In genomic region chr2:99376254-99376864, GRCh38 we compare ENCODE assay signal across 23 cellular contexts. TPM values are rescaled to one million over a fixed set of nuclear protein-coding genes. Genes with fewer than 3 reads are reported as not detected.
DNase-seq lines count a peak whose midpoint lies in the region; ATAC-seq, FAIRE-seq and TF ChIP-seq lines count a peak whose summit lies in the region.
"Had no signal": no experiment of that assay in that cellular context is flagged by ENCODE, and none has a peak within 500 bp of the region (broad histone marks: within the 10 kb centered on the region; RNA-seq: fewer than 3 reads in every experiment).

No MANE protein-coding gene starts in this region.

- intact Hi-C loops in activated CD4-positive, alpha-beta memory T cell treated with anti-CD3 and anti-CD28 coated beads for 36 hours (cut with micrococcal nuclease) = loop anchor here (1.0 to 2.0 kb wide), 2 partner anchors 28 to 40 kb away; partner anchors contain the start of genes EIF5B and TXNDC9
- intact Hi-C loops in HepG2 (cut with micrococcal nuclease; ENCODE audit: unreplicated experiment) = no loop called here
- intact Hi-C loops in right lobe of liver (cut with DNase I) = no loop called here
- intact Hi-C loops in GM12878 (cut with micrococcal nuclease; ENCODE audit: unreplicated experiment) = no loop called here

- WGBS in HepG2 (ENCODE audit: low lambda C conversion rate) = 98% methylated on average over 7 of the region's 7 CpGs
- 91% methylated on average over 7 of the region's 7 CpGs for WGBS in right lobe of liver (ENCODE audit: insufficient coverage, low coverage, low lambda C conversion rate, missing lambda C conversion rate)
- WGBS in GM12878 (ENCODE audit: insufficient coverage, insufficient replicate concordance, low lambda C conversion rate, missing lambda C conversion rate) = 50% methylated on average over 7 of the region's 7 CpGs

- CTCF ChIA-PET in activated CD4-positive, alpha-beta memory T cell treated with anti-CD3 and anti-CD28 coated beads for 36 hours (lab: Charles Lee) = no interaction called here
- CTCF ChIA-PET in activated CD4-positive, alpha-beta memory T cell treated with anti-CD3 and anti-CD28 coated beads, Interleukin-2, amount 10 ng/mL, durations not matched to agents 7 days and 5 days (lab: Charles Lee) = no interaction called here
- CTCF ChIA-PET in HepG2 (lab: Yijun Ruan, JAX; ENCODE audit: low intra/inter-chr PET ratio, low total read pairs) = no interaction called here
- CTCF ChIA-PET in GM12878 (lab: Yijun Ruan, JAX) = interaction anchor here (0.9 to 2.6 kb wide), 3 partner anchors 11 to 46 kb away, joined by 3 to 9 read pairs (median 3); no protein-coding TSS in a partner anchor

- H3K27me3 ChIP-seq in HepG2 (ENCODE audit: control insufficient read depth in 1 of 2, insufficient read depth in 2 of 2, low read length in 2 of 2) (no peaks in the 10 kb centered on the region), right lobe of liver (no peaks in the 10 kb centered on the region), GM12878 (replicated peaks in 1 of 2; ENCODE audit: control insufficient read depth in 2 of 2, insufficient read depth in 2 of 2, low read length in 1 of 2) (no peaks in the 10 kb centered on the region)
- H3K27me3 ChIP-seq: SJCRH30 had no signal

- H4K20me1 ChIP-seq in HepG2 (ENCODE audit: insufficient read depth, low read length) (no peaks in the 10 kb centered on the region), GM12878 (ENCODE audit: control insufficient read depth, insufficient read depth) (no peaks in the 10 kb centered on the region)

- H2AFZ ChIP-seq in HepG2 (ENCODE audit: low read length) = no peak overlapping the region
- H2AFZ ChIP-seq in GM12878 (ENCODE audit: control insufficient read depth, low read depth, low read length) = no peak overlapping the region
- H2AFZ ChIP-seq: GM23338 had no signal

- FAIRE-seq in HepG2 (lab: Jason Lieb, UNC) (no peak), GM12878 (lab: Jason Lieb, UNC) (no peak)
- FAIRE-seq: D721Med, HTR-8/SVneo had no signal

- peaks cover 37% of the 10 kb centered on the region for H3K4me1 Mint-ChIP-seq in activated CD4-positive, alpha-beta memory T cell treated with anti-CD3 and anti-CD28 coated beads for 36 hours (ENCODE audit: low read depth)
- H3K4me1 Mint-ChIP-seq in activated CD4-positive, alpha-beta memory T cell treated with anti-CD3 and anti-CD28 coated beads, Interleukin-2, amount 10 ng/mL, durations not matched to agents 7 days and 5 days = peaks cover 28% of the 10 kb centered on the region

- H3K4me1 ChIP-seq in HepG2 (ENCODE audit: insufficient read depth, low read length) (peaks cover 2% of the 10 kb centered on the region), right lobe of liver (peaks cover 0 to 8% (median 0%) of the 10 kb centered on the region in 4 donors), GM12878 (ENCODE audit: control insufficient read depth, insufficient read depth, low read length) (0 out of 2 replicates have a peak, but pooled peaks cover 4% of the 10 kb centered on the region)
- H3K4me1 ChIP-seq: SJCRH30 had no signal

- TF ChIP-seq CTCF in HepG2 (CRISPR knock-in tag; IDR thresholded peaks at IDR 0.05) = no peak
- no peak for TF ChIP-seq CTCF in right lobe of liver (IDR thresholded peaks at IDR 0.05)
- TF ChIP-seq CTCF in GM12878 (IDR thresholded peaks at IDR 0.05 in 2 of 3, conservative IDR thresholded peaks at IDR 0.05 in 1 of 3; ENCODE audit: control insufficient read depth in 2 of 3, extremely low read depth in 1 of 3, insufficient read depth in 1 of 3, low read depth in 3 of 3, low read length in 3 of 3) = no peak

- H3K9me3 ChIP-seq in HepG2 (ENCODE audit: low read length) (no peaks in the 10 kb centered on the region), right lobe of liver (no peaks in the 10 kb centered on the region), GM12878 (replicated peaks; ENCODE audit: control insufficient read depth, insufficient read depth, low read length) (no peaks in the 10 kb centered on the region)
- H3K9me3 ChIP-seq: SJCRH30 had no signal

- SMC1A ChIA-PET in GM12878 (lab: Charles Lee; ENCODE audit: uncharacterized antibody, unreplicated experiment) = interaction anchor here (1.1 to 1.6 kb wide), 5 partner anchors 11 to 41 kb away, joined by 3 to 5 read pairs (median 4); no protein-coding TSS in a partner anchor

- no TSS peak for BruUV-seq in HepG2 (replicated peaks; lab: Mats Ljungman, UMichigan)
- BruUV-seq in GM12878 (replicated peaks; lab: Mats Ljungman, UMichigan) = no TSS peak

- H3K36me3 Mint-ChIP-seq in activated CD4-positive, alpha-beta memory T cell treated with anti-CD3 and anti-CD28 coated beads for 36 hours = peaks cover 70% of the 10 kb centered on the region
- peaks cover 72% of the 10 kb centered on the region for H3K36me3 Mint-ChIP-seq in activated CD4-positive, alpha-beta memory T cell treated with anti-CD3 and anti-CD28 coated beads, Interleukin-2, amount 10 ng/mL, durations not matched to agents 7 days and 5 days (ENCODE audit: low read depth)

- POLR2A ChIA-PET in activated CD4-positive, alpha-beta memory T cell treated with anti-CD3 and anti-CD28 coated beads for 36 hours (lab: Charles Lee) = interaction anchor here (1.7 kb wide), 1 partner anchor 39 kb away, joined by 6 read pairs; the partner anchor contains the start of gene EIF5B
- POLR2A ChIA-PET in activated CD4-positive, alpha-beta memory T cell treated with anti-CD3 and anti-CD28 coated beads, Interleukin-2, amount 10 ng/mL, durations not matched to agents 7 days and 5 days (lab: Charles Lee) = interaction anchor here (1.1 kb wide), 1 partner anchor 39 kb away, joined by 4 read pairs; the partner anchor contains the start of gene EIF5B
- POLR2A ChIA-PET in HepG2 (lab: Yijun Ruan, JAX) = no interaction called here
- POLR2A ChIA-PET in GM12878 (lab: Charles Lee) = no interaction called here

- H3K79me2 ChIP-seq in HepG2 (ENCODE audit: insufficient read depth, low read length) (no peaks in the 10 kb centered on the region), GM12878 (ENCODE audit: control insufficient read depth, insufficient read depth, low read length) (no peaks in the 10 kb centered on the region)

- DNase-seq in activated CD4-positive, alpha-beta memory T cell treated with anti-CD3 and anti-CD28 coated beads for 36 hours = no peak
- DNase-seq in activated CD4-positive, alpha-beta memory T cell treated with anti-CD3 and anti-CD28 coated beads, Interleukin-2, amount 10 ng/mL, durations not matched to agents 7 days and 5 days = no peak
- DNase-seq in HepG2 (ENCODE audit: low spot score) = no peak
- no peak for DNase-seq in right lobe of liver
- DNase-seq in GM12878 (ENCODE audit: low read depth, low spot score) = no peak
- no peak for DNase-seq in mucosa of gallbladder (ENCODE audit: low spot score)
- DNase-seq: 8988T; H9; HFFc6; KG1; MM.1S; NCI-H2029; NCI-H446; NCI-H526; NCI-H82; NK-92 treated with Interleukin-12 subunit alpha and Interleukin-12 subunit beta, amount 100 ng/mL, for 24 hours; PC-3; SJCRH30 had no signal

- H3K4me3 ChIP-seq in HepG2 (replicated peaks in 1 of 3; ENCODE audit: insufficient read depth in 1 of 3, low read depth in 2 of 3, low read length in 3 of 3) = no peak overlapping the region
- H3K4me3 ChIP-seq in right lobe of liver = no peak overlapping the region
- H3K4me3 ChIP-seq in GM12878 = no peak overlapping the region
- H3K4me3 ChIP-seq: GM23338, SJCRH30 had no signal

- H3K4me3 Mint-ChIP-seq in activated CD4-positive, alpha-beta memory T cell treated with anti-CD3 and anti-CD28 coated beads for 36 hours = no peak overlapping the region
- no peak overlapping the region for H3K4me3 Mint-ChIP-seq in activated CD4-positive, alpha-beta memory T cell treated with anti-CD3 and anti-CD28 coated beads, Interleukin-2, amount 10 ng/mL, durations not matched to agents 7 days and 5 days
- H3K4me3 Mint-ChIP-seq: GM23338, H9, HFFc6 had no signal

- TF ChIP-seq EP300 in HepG2 (IDR thresholded peaks at IDR 0.05; ENCODE audit: low read depth in 2 of 2, low read length in 2 of 2) = no peak
- no peak for TF ChIP-seq EP300 in HepG2 (CRISPR knock-in tag; IDR thresholded peaks at IDR 0.05; ENCODE audit: borderline replicate concordance)
- TF ChIP-seq EP300 in GM12878 (IDR thresholded peaks at IDR 0.05; ENCODE audit: borderline replicate concordance in 1 of 2, control insufficient read depth in 1 of 2, low read depth in 2 of 2, low read length in 2 of 2) = no peak

- peaks cover 7% of the 10 kb centered on the region for H3K9me3 Mint-ChIP-seq in activated CD4-positive, alpha-beta memory T cell treated with anti-CD3 and anti-CD28 coated beads for 36 hours
- H3K9me3 Mint-ChIP-seq in activated CD4-positive, alpha-beta memory T cell treated with anti-CD3 and anti-CD28 coated beads, Interleukin-2, amount 10 ng/mL, durations not matched to agents 7 days and 5 days = no peaks in the 10 kb centered on the region
- H3K9me3 Mint-ChIP-seq: GM23338, HFFc6 had no signal

- TF ChIP-seq RAD21 in HepG2 (CRISPR knock-in tag; IDR thresholded peaks at IDR 0.05) (no peak), GM12878 (IDR thresholded peaks at IDR 0.05; ENCODE audit: insufficient read depth, low read depth, low read length) (no peak)

- in situ Hi-C loops in HepG2 (cut with HindIII; ENCODE audit: extremely low pct_ligation_motif_present, low pct_unique_long_range_greater_than_20kb) = no loop called here
- in situ Hi-C loops in GM12878 (cut with MboI) = no loop called here

- H3K4me2 ChIP-seq in HepG2 (ENCODE audit: low read depth, low read length) = no peak overlapping the region
- no peak overlapping the region for H3K4me2 ChIP-seq in GM12878 (ENCODE audit: control insufficient read depth, insufficient read depth)
- H3K4me2 ChIP-seq: GM23338 had no signal

- no peak for TF ChIP-seq POLR2A in HepG2 (IDR thresholded peaks at IDR 0.05; ENCODE audit: insufficient read depth in 1 of 2, low read depth in 2 of 2, low read length in 2 of 2)
- no peak for TF ChIP-seq POLR2A in right lobe of liver (IDR thresholded peaks at IDR 0.05)
- no peak for TF ChIP-seq POLR2A in GM12878 (IDR thresholded peaks at IDR 0.05; ENCODE audit: low read depth, low read length)

- peaks cover 21 to 83% of the 10 kb centered on the region in 2 experiments for H3K36me3 ChIP-seq in HepG2 (replicated peaks in 1 of 2; ENCODE audit: control insufficient read depth in 1 of 2, insufficient read depth in 2 of 2, low read length in 2 of 2)
- peaks cover 0 to 55% (median 5%) of the 10 kb centered on the region in 4 donors for H3K36me3 ChIP-seq in right lobe of liver
- peaks cover 3 to 18% of the 10 kb centered on the region in 2 experiments for H3K36me3 ChIP-seq in GM12878 (ENCODE audit: control insufficient read depth in 2 of 2, insufficient read depth in 2 of 2, low read length in 1 of 2)

- no peak for ATAC-seq in HepG2
- ATAC-seq in right lobe of liver = no peak
- no peak for ATAC-seq in GM12878
- no peak for ATAC-seq in HG03039 (IDR thresholded peaks at IDR 0.05; ENCODE audit: unreplicated experiment)
- ATAC-seq: GM23338, PC-3, Right ventricle myocardium inferior had no signal

- H3K9ac ChIP-seq in HepG2 (ENCODE audit: insufficient read depth, low read depth, low read length) (no peak overlapping the region), GM12878 (ENCODE audit: control insufficient read depth, insufficient read depth, low read length) (no peak overlapping the region)

- no peak overlapping the region for H3K27ac ChIP-seq in HepG2 (ENCODE audit: extremely low read length, insufficient read depth, low read length)
- H3K27ac ChIP-seq in right lobe of liver = no peak overlapping the region
- H3K27ac ChIP-seq in GM12878 (ENCODE audit: control insufficient read depth, insufficient read depth) = no peak overlapping the region
- H3K27ac ChIP-seq: SJCRH30 had no signal

- H3K27me3 Mint-ChIP-seq in activated CD4-positive, alpha-beta memory T cell treated with anti-CD3 and anti-CD28 coated beads for 36 hours = no peaks in the 10 kb centered on the region
- H3K27me3 Mint-ChIP-seq in activated CD4-positive, alpha-beta memory T cell treated with anti-CD3 and anti-CD28 coated beads, Interleukin-2, amount 10 ng/mL, durations not matched to agents 7 days and 5 days = no peaks in the 10 kb centered on the region

- RAD21 ChIA-PET in GM12878 (lab: Charles Lee; ENCODE audit: unreplicated experiment) = no interaction called here

- H3K27ac Mint-ChIP-seq in activated CD4-positive, alpha-beta memory T cell treated with anti-CD3 and anti-CD28 coated beads for 36 hours = peak overlapping the region; percentile 15
- H3K27ac Mint-ChIP-seq in activated CD4-positive, alpha-beta memory T cell treated with anti-CD3 and anti-CD28 coated beads, Interleukin-2, amount 10 ng/mL, durations not matched to agents 7 days and 5 days = no peak overlapping the region
- H3K27ac Mint-ChIP-seq: GM23338, H9, HFFc6 had no signal

RNA-seq across cellular contexts. Expression of gene EIF5B, which starts 39.2 kb away (rescaled TPM):
- 10 to 100 TPM; 69.7 to 72.0 TPM for total RNA-seq in activated CD4-positive, alpha-beta memory T cell treated with anti-CD3 and anti-CD28 coated beads for 36 hours
- 10 to 100 TPM; 37.3 to 38.3 TPM for total RNA-seq in activated CD4-positive, alpha-beta memory T cell treated with anti-CD3 and anti-CD28 coated beads, Interleukin-2, amount 10 ng/mL, durations not matched to agents 7 days and 5 days
- total RNA-seq in HepG2 (2016; rRNA removed; fragmentation: Illumina TruSeq; extraction: Trizol) (32.1 and 66.4 TPM in 2 replicates), right lobe of liver (10 to 100 TPM; 10.2 to 18.8 (median 17.4) TPM), GM12878 (2014; rRNA removed) (37.6 and 42.0 TPM in 2 replicates), GM12878 (2014; rRNA removed; fragmentation: Illumina TruSeq; extraction: Trizol) (33.9 and 38.7 TPM in 2 replicates), GM12878 (2021) (47.0 and 53.8 TPM in 2 replicates), mucosa of gallbladder (24.5 TPM)
- 6.2 and 6.7 TPM in 2 replicates for total RNA-seq in HepG2 (2016; cell fraction: cytosol; rRNA removed; fragmentation: Illumina TruSeq; extraction: Trizol; ENCODE audit: low read depth)
- total RNA-seq in HepG2 (2016; cell fraction: insoluble cytoplasmic fraction; rRNA removed; fragmentation: Illumina TruSeq; extraction: Trizol) = 32.8 and 60.2 TPM in 2 replicates
- total RNA-seq in HepG2 (2016; cell fraction: membrane; rRNA removed; fragmentation: Illumina TruSeq; extraction: Trizol) = 9.9 and 11.7 TPM in 2 replicates
- total RNA-seq in HepG2 (2016; cell fraction: nucleus; rRNA removed; fragmentation: Illumina TruSeq; extraction: Trizol) = 63.2 and 71.3 TPM in 2 replicates
- polyA plus RNA-seq in HepG2 (2011; rRNA removed) (8.8 and 10.3 TPM in 2 replicates), GM12878 (2011; rRNA removed) (21.7 and 22.1 TPM in 2 replicates), GM12878 (2014; fragmentation: Illumina TruSeq; extraction: Trizol) (119 and 143 TPM in 2 replicates), GM12878 (2014; fragmentation: Nextera tagmentation; extraction: Ambion mirVana) (10 to 100 TPM; 38.2 to 52.4 TPM), GM12878 (2014; rRNA removed) (36.7 and 37.2 TPM in 2 replicates), GM12878 (2016; fragmentation: Nextera tagmentation; extraction: Ambion mirVana) (10 to 100 TPM; 43.5 to 46.7 TPM)
- 5.0 and 7.6 TPM in 2 replicates for polyA plus RNA-seq in HepG2 (2011; cell fraction: cytosol; rRNA removed)
- 14.0 and 20.9 TPM in 2 replicates for polyA plus RNA-seq in HepG2 (2011; cell fraction: nucleus; rRNA removed)
- 34.6 and 47.7 TPM in 2 replicates for polyA plus RNA-seq in HepG2 (2012)
- 2.8 and 3.6 TPM in 2 replicates for polyA plus RNA-seq in HepG2 (2016; cell fraction: cytosol; fragmentation: Illumina TruSeq; extraction: Trizol; ENCODE audit: low read depth)
- 175 TPM in 2 replicates for polyA plus RNA-seq in HepG2 (2016; cell fraction: insoluble cytoplasmic fraction; fragmentation: Illumina TruSeq; extraction: Trizol; ENCODE audit: low read depth)
- polyA plus RNA-seq in HepG2 (2016; cell fraction: membrane; fragmentation: Illumina TruSeq; extraction: Trizol; ENCODE audit: low read depth) = 6.0 and 8.8 TPM in 2 replicates
- polyA plus RNA-seq in HepG2 (2016; cell fraction: nucleus; fragmentation: Illumina TruSeq; extraction: Trizol; ENCODE audit: insufficient read depth, low read depth) = 89.4 and 99.8 TPM in 2 replicates
- polyA minus RNA-seq in HepG2 (2011; rRNA and poly(A)+ RNA removed; ENCODE audit: low replicate concordance) = 32.5 and 38.3 TPM in 2 replicates
- 10.5 and 11.6 TPM in 2 replicates for polyA minus RNA-seq in HepG2 (2011; cell fraction: cytosol; rRNA and poly(A)+ RNA removed)
- polyA minus RNA-seq in HepG2 (2011; cell fraction: nucleus; rRNA and poly(A)+ RNA removed) = 79.6 and 91.4 TPM in 2 replicates
- total RNA-seq in GM12878 (2013; cell fraction: nucleolus; rRNA removed) = 71.7 and 75.7 TPM in 2 replicates
- 26.3 TPM for polyA plus RNA-seq in GM12878 (2011; ENCODE audit: low read depth)
- polyA plus RNA-seq in GM12878 (2011; cell fraction: cytosol; rRNA removed) = 13.9 and 23.8 TPM in 2 replicates
- 30.4 and 39.6 TPM in 2 replicates for polyA plus RNA-seq in GM12878 (2011; cell fraction: nucleus; rRNA removed)
- 49.7 and 50.1 TPM in 2 replicates for polyA plus RNA-seq in GM12878 (2012)
- polyA minus RNA-seq in GM12878 (2011; rRNA and poly(A)+ RNA removed) = 45.9 and 49.7 TPM in 2 replicates
- polyA minus RNA-seq in GM12878 (2011; cell fraction: cytosol; rRNA and poly(A)+ RNA removed) = 5.3 and 7.8 TPM in 2 replicates
- polyA minus RNA-seq in GM12878 (2011; cell fraction: nucleus; rRNA and poly(A)+ RNA removed) = 34.8 and 50.1 TPM in 2 replicates

RNA-seq across cellular contexts. Expression of gene TXNDC9, which starts 40.2 kb away (rescaled TPM):
- 10 to 100 TPM; 29.6 to 30.5 TPM for total RNA-seq in activated CD4-positive, alpha-beta memory T cell treated with anti-CD3 and anti-CD28 coated beads for 36 hours
- total RNA-seq in activated CD4-positive, alpha-beta memory T cell treated with anti-CD3 and anti-CD28 coated beads, Interleukin-2, amount 10 ng/mL, durations not matched to agents 7 days and 5 days = 10 to 100 TPM; 29.9 to 34.2 TPM
- total RNA-seq in HepG2 (2016; rRNA removed; fragmentation: Illumina TruSeq; extraction: Trizol) (94.6 and 149 TPM in 2 replicates), right lobe of liver (10 to 100 TPM; 10.9 to 33.1 (median 14.1) TPM), GM12878 (2014; rRNA removed) (37.4 and 45.4 TPM in 2 replicates), GM12878 (2014; rRNA removed; fragmentation: Illumina TruSeq; extraction: Trizol) (48.2 and 53.1 TPM in 2 replicates), GM12878 (2021) (26.6 and 28.8 TPM in 2 replicates), mucosa of gallbladder (20.2 TPM)
- total RNA-seq in HepG2 (2016; cell fraction: cytosol; rRNA removed; fragmentation: Illumina TruSeq; extraction: Trizol; ENCODE audit: low read depth) = 23.0 and 25.3 TPM in 2 replicates
- 84.4 and 162 TPM in 2 replicates for total RNA-seq in HepG2 (2016; cell fraction: insoluble cytoplasmic fraction; rRNA removed; fragmentation: Illumina TruSeq; extraction: Trizol)
- 30.4 and 30.6 TPM in 2 replicates for total RNA-seq in HepG2 (2016; cell fraction: membrane; rRNA removed; fragmentation: Illumina TruSeq; extraction: Trizol)
- total RNA-seq in HepG2 (2016; cell fraction: nucleus; rRNA removed; fragmentation: Illumina TruSeq; extraction: Trizol) = 42.3 and 42.7 TPM in 2 replicates
- polyA plus RNA-seq in HepG2 (2011; rRNA removed) (25.9 and 35.2 TPM in 2 replicates), GM12878 (2011; rRNA removed) (37.0 and 57.1 TPM in 2 replicates), GM12878 (2014; fragmentation: Illumina TruSeq; extraction: Trizol) (48.6 and 56.8 TPM in 2 replicates), GM12878 (2014; fragmentation: Nextera tagmentation; extraction: Ambion mirVana) (100 to 1,000 TPM; 136 to 170 TPM), GM12878 (2014; rRNA removed) (23.0 and 27.0 TPM in 2 replicates), GM12878 (2016; fragmentation: Nextera tagmentation; extraction: Ambion mirVana) (10 to 100 TPM; 76.0 to 77.3 TPM)
- 16.4 and 18.1 TPM in 2 replicates for polyA plus RNA-seq in HepG2 (2011; cell fraction: cytosol; rRNA removed)
- 14.9 and 16.5 TPM in 2 replicates for polyA plus RNA-seq in HepG2 (2011; cell fraction: nucleus; rRNA removed)
- polyA plus RNA-seq in HepG2 (2012) = 33.6 and 35.4 TPM in 2 replicates
- 12.7 and 13.2 TPM in 2 replicates for polyA plus RNA-seq in HepG2 (2016; cell fraction: cytosol; fragmentation: Illumina TruSeq; extraction: Trizol; ENCODE audit: low read depth)
- 128 and 141 TPM in 2 replicates for polyA plus RNA-seq in HepG2 (2016; cell fraction: insoluble cytoplasmic fraction; fragmentation: Illumina TruSeq; extraction: Trizol; ENCODE audit: low read depth)
- 18.2 and 18.4 TPM in 2 replicates for polyA plus RNA-seq in HepG2 (2016; cell fraction: membrane; fragmentation: Illumina TruSeq; extraction: Trizol; ENCODE audit: low read depth)
- polyA plus RNA-seq in HepG2 (2016; cell fraction: nucleus; fragmentation: Illumina TruSeq; extraction: Trizol; ENCODE audit: insufficient read depth, low read depth) = 44.6 and 49.5 TPM in 2 replicates
- 13.1 and 19.5 TPM in 2 replicates for polyA minus RNA-seq in HepG2 (2011; rRNA and poly(A)+ RNA removed; ENCODE audit: low replicate concordance)
- polyA minus RNA-seq in HepG2 (2011; cell fraction: cytosol; rRNA and poly(A)+ RNA removed) = 17.4 and 18.8 TPM in 2 replicates
- polyA minus RNA-seq in HepG2 (2011; cell fraction: nucleus; rRNA and poly(A)+ RNA removed) = 50.1 and 65.8 TPM in 2 replicates
- total RNA-seq in GM12878 (2013; cell fraction: nucleolus; rRNA removed) = 57.0 and 64.5 TPM in 2 replicates
- polyA plus RNA-seq in GM12878 (2011; ENCODE audit: low read depth) = 14.9 TPM
- polyA plus RNA-seq in GM12878 (2011; cell fraction: cytosol; rRNA removed) = 17.3 and 20.7 TPM in 2 replicates
- polyA plus RNA-seq in GM12878 (2011; cell fraction: nucleus; rRNA removed) = 15.2 and 15.7 TPM in 2 replicates
- 18.2 and 19.3 TPM in 2 replicates for polyA plus RNA-seq in GM12878 (2012)
- polyA minus RNA-seq in GM12878 (2011; rRNA and poly(A)+ RNA removed) = 18.5 and 18.9 TPM in 2 replicates
- polyA minus RNA-seq in GM12878 (2011; cell fraction: cytosol; rRNA and poly(A)+ RNA removed) = 5.1 and 7.4 TPM in 2 replicates
- 9.7 and 19.8 TPM in 2 replicates for polyA minus RNA-seq in GM12878 (2011; cell fraction: nucleus; rRNA and poly(A)+ RNA removed)

Comparison
In these comparisons a context has a peak if more than half of its experiments do, and no peak if none do; other contexts are left out.
1. POLR2A ChIA-PET loops: an anchor here in activated CD4-positive, alpha-beta memory T cell treated with anti-CD3 and anti-CD28 coated beads for 36 hours (1.7 kb wide) and activated CD4-positive, alpha-beta memory T cell treated with anti-CD3 and anti-CD28 coated beads, Interleukin-2, amount 10 ng/mL, durations not matched to agents 7 days and 5 days (1.1 kb wide); none called in HepG2 and GM12878.